Comparison of ENCODE assay signal across 8 cellular contexts in the genomic region with DNA sequence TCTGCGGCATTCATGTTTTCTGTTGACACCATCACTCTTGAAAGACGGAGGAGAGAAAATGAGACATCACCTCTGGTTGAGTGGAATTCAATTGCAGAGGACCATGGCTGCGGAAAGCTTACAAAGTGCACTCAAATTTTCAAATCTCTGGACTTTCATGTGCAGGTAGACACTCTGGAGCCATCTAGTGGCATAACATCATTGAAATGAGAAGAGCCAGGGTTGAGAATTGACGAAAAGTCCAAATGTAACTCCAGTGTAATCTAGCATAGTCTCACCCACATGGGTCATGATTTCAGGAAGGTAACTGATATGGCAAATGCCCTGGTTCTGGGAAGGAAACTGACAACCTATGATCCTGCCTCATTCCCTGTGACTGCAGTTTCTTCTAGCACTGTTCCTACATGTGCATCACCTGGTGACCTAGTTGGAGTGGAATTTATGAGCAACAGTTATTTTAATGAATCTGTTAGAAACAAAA.
DNase-seq lines count a peak whose midpoint lies in the region; ATAC-seq and TF ChIP-seq lines count a peak whose summit lies in the region.

No MANE protein-coding gene starts in this region.

- DNase-seq in A172 (ENCODE audit: low spot score): peak; percentile 69
- DNase-seq in GM13977 (ENCODE audit: low spot score): peak; percentile 8
- DNase-seq in NCI-H2171 treated with DMSO at 0.1 percent for 48 hours (lab: John Stamatoyannopoulos, UW): peak; percentile 70
- no peak for DNase-seq in chondrocyte (ENCODE audit: low spot score)
- peak; percentile 80 for DNase-seq in non-pigmented ciliary epithelial cell (ENCODE audit: low read depth)
- no peak for DNase-seq in coronary artery (ENCODE audit: low spot score)

- peaks cover 11% of the 10 kb centered on the region for H3K4me1 Mint-ChIP-seq in chondrocyte (ENCODE audit: low read depth)

- H3K4me3 ChIP-seq in coronary artery: no peak overlapping the region

- no peak overlapping the region for H3K27ac ChIP-seq in coronary artery

- H3K27me3 Mint-ChIP-seq in chondrocyte (ENCODE audit: low read depth): no peaks in the 10 kb centered on the region

- ATAC-seq in HG02759 (IDR thresholded peaks at IDR 0.05; ENCODE audit: unreplicated experiment): no peak
- ATAC-seq in GM19023 (IDR thresholded peaks at IDR 0.05; ENCODE audit: unreplicated experiment): no peak

- H3K4me3 Mint-ChIP-seq in chondrocyte (ENCODE audit: unreplicated experiment): no peak overlapping the region

- TF ChIP-seq CTCF in GM13977 (IDR thresholded peaks at IDR 0.05; ENCODE audit: extremely low read depth, insufficient read depth, missing control alignments): peak; percentile 60
- TF ChIP-seq CTCF in chondrocyte (IDR thresholded peaks at IDR 0.05): peak; percentile 93
- no peak for TF ChIP-seq CTCF in coronary artery (IDR thresholded peaks at IDR 0.05)

- in situ Hi-C loops in GM13977 (cut with MboI; ENCODE audit: low pct_unique_long_range_greater_than_20kb, low sequenced_read_pairs, unreplicated experiment): loop anchor here (25.0 kb wide), 2 partner anchors 642 to 1617 kb away; partner anchors contain the start of gene BDNF

- H3K27ac Mint-ChIP-seq in chondrocyte (ENCODE audit: unreplicated experiment): no peak overlapping the region

- H3K36me3 Mint-ChIP-seq in chondrocyte (ENCODE audit: low read depth): no peaks in the 10 kb centered on the region

- no peaks in the 10 kb centered on the region for H3K9me3 Mint-ChIP-seq in chondrocyte (ENCODE audit: low read depth)

Comparison
In these comparisons a context has a peak if more than half of its experiments do, and no peak if none do; other contexts are left out.
1. DNase-seq: peak in A172 (single experiment), GM13977 (single experiment), NCI-H2171 treated with DMSO at 0.1 percent for 48 hours (single experiment) and non-pigmented ciliary epithelial cell (single experiment); none in chondrocyte (single experiment) and coronary artery (single experiment).